ENCODE assay signal across 8 cellular contexts in the genomic region with DNA sequence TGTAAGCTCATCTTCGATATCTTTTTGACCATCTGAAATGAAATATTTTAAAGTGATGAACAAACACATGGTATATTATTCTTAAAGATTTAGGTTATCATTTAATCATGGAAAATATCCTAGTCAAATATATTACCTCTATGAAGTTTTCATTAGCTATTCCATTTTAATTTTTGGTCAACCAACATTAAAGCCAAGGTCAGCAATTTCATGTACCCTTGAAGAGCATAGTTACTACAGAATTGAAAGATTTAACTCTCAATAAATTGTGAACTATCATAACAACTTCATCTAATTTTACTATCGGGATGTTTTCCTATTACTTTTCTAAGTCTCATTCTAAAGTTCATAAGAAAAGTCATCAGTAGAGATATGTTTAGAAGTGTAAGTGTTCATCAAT.
"Had no signal": no experiment of that assay in that cellular context is flagged by ENCODE, and none has a peak within 500 bp of the region (broad histone marks: within the 10 kb centered on the region; RNA-seq: fewer than 3 reads in every experiment).

No MANE protein-coding gene starts in this region.

- ATAC-seq: HCT116 had no signal

- H3K36me3 ChIP-seq: HAP-1 had no signal

- H3K9me3 ChIP-seq: HAP-1 had no signal

- H2AFZ ChIP-seq: GM23248 had no signal

- DNase-seq: GM23248, GOT3, H7, HFFc6, KG1 had no signal

- H3K27ac ChIP-seq: GM23248, HL-60 had no signal

- H3K4me3 ChIP-seq: GM23248, HAP-1 had no signal

- H3K4me1 ChIP-seq: HAP-1 had no signal

- H3K9ac ChIP-seq: GM23248 had no signal
